In genomic region chr9:127856094-127856740, GRCh38 we compare ENCODE assay signal across 1 cellular context.
TF ChIP-seq lines count a peak whose summit lies in the region.

No MANE protein-coding gene starts in this region.

TF ChIP-seq in H1, 55 proteins besides CTCF, POLR2A, EP300 and RAD21:
- TF ChIP-seq E2F6 (IDR thresholded peaks at IDR 0.05) (no peak), KDM5A (IDR thresholded peaks at IDR 0.05; ENCODE audit: low read length) (no peak), TEAD4 (IDR thresholded peaks at IDR 0.05; ENCODE audit: low read depth, low read length) (no peak), MAFK (IDR thresholded peaks at IDR 0.05; ENCODE audit: low read depth, low read length) (no peak), SIN3A (conservative IDR thresholded peaks at IDR 0.05 in 1 of 2, IDR thresholded peaks at IDR 0.05 in 1 of 2; ENCODE audit: low read depth in 1 of 2, low read length in 2 of 2) (no peak)
TF ChIP-seq in H1: peak in this region for 0.
